Comparison of ENCODE assay signal across 9 cellular contexts in the genomic region with DNA sequence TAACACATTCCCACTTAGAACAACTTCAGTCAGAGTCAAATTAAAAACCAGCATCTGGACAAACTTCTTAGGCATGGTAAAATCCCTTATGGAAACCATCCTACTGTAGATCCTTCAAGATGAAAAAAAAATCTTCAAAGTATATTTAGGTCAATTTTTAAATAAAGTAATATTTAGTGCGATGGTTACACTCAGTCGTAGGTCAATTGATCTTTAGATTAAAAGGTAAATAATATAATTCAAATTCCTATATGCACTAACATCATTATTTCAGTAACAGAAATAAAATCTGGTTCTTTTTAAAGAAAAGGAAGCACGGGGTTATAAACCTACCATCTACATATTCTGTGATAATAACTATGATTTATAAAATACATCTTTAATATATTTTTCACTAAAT. TPM values are rescaled to one million over a fixed set of nuclear protein-coding genes. Genes with fewer than 3 reads are reported as not detected.
"Had no signal": no experiment of that assay in that cellular context is flagged by ENCODE, and none has a peak within 500 bp of the region (broad histone marks: within the 10 kb centered on the region; RNA-seq: fewer than 3 reads in every experiment).

A gene (minus strand): TSS at position 101 of the 400 bp plus-strand sequence. CDS start 2 bp downstream, at position 99.

- H3K4me3 ChIP-seq: GM12878 had no signal

- ATAC-seq: GM12878 had no signal

- DNase-seq: GDM1, GF-D8 had no signal

- FAIRE-seq: G401.6, GM12878, GM12891, GM12892, GM18507, GM19239 had no signal

RNA-seq across cellular contexts. Expression of the gene that starts here (rescaled TPM):
- total RNA-seq: G401, GM12878 had no signal
